8 cellular contexts compared by ENCODE assay signal in genomic region chr3:160665784-160666526, GRCh38. TPM values are rescaled to one million over a fixed set of nuclear protein-coding genes. Genes with fewer than 3 reads are reported as not detected.
DNase-seq lines count a peak whose midpoint lies in the region; ATAC-seq, FAIRE-seq and TF ChIP-seq lines count a peak whose summit lies in the region.

No MANE protein-coding gene starts in this region.

- H3K27me3 Mint-ChIP-seq in Calu3 (ENCODE audit: unreplicated experiment), result no peaks in the 10 kb centered on the region
- H3K27me3 Mint-ChIP-seq in WTC11 (ENCODE audit: low read depth), result no peaks in the 10 kb centered on the region

- no peak for FAIRE-seq in small intestine (lab: Jason Lieb, UNC)

- H3K4me3 Mint-ChIP-seq in Calu3 (ENCODE audit: low read depth, unreplicated experiment) (peak overlapping the region; percentile 18), WTC11 (no peak overlapping the region)

- peak overlapping the region; percentile 90 for H3K27ac Mint-ChIP-seq in Calu3 (ENCODE audit: unreplicated experiment)
- H3K27ac Mint-ChIP-seq in WTC11, result no peak overlapping the region

- H3K27me3 ChIP-seq in small intestine (ENCODE audit: control insufficient read depth in 2 of 2, insufficient read depth in 2 of 2, low read length in 2 of 2), result no peaks in the 10 kb centered on the region
- no peaks in the 10 kb centered on the region for H3K27me3 ChIP-seq in heart left ventricle

- no peaks in the 10 kb centered on the region for H3K9me3 ChIP-seq in small intestine (ENCODE audit: control insufficient read depth, low read depth)
- H3K9me3 ChIP-seq in heart left ventricle, result no peaks in the 10 kb centered on the region

- CTCF ChIA-PET in Calu3 (lab: Charles Lee) (interaction anchor here (0.8 to 1.5 kb wide), 3 partner anchors 12 to 13 kb away, joined by 4 to 7 read pairs (median 4); partner anchors contain the start of gene ARL14), WTC11 (lab: Charles Lee) (no interaction called here)

- no peak for TF ChIP-seq POLR2A in heart left ventricle (IDR thresholded peaks at IDR 0.05)

- H3K36me3 ChIP-seq in small intestine (ENCODE audit: control insufficient read depth in 2 of 2, insufficient read depth in 2 of 2, low read length in 2 of 2) (no peaks in the 10 kb centered on the region), heart left ventricle (no peaks in the 10 kb centered on the region)

- peak; percentile 78 for ATAC-seq in GM19372 (IDR thresholded peaks at IDR 0.05; ENCODE audit: low read depth, unreplicated experiment)
- ATAC-seq in HG03175 (IDR thresholded peaks at IDR 0.05; ENCODE audit: unreplicated experiment), result peak; percentile 84
- ATAC-seq in WTC11, result peak; percentile 26; the same call in 1 of the 2 replicates
- ATAC-seq in heart left ventricle, result no peak

- H3K4me3 ChIP-seq in small intestine (ENCODE audit: low read depth in 1 of 2, low read length in 2 of 2) (no peak overlapping the region), heart left ventricle (no peak overlapping the region)

- TSS peak; percentile 90 for BruUV-seq in Calu3 (replicated peaks; lab: Mats Ljungman, UMichigan)

- H3K4me1 ChIP-seq in small intestine (ENCODE audit: control insufficient read depth in 2 of 2, insufficient read depth in 1 of 2, low read depth in 1 of 2, low read length in 1 of 2), result no peaks in the 10 kb centered on the region
- H3K4me1 ChIP-seq in heart left ventricle, result no peaks in the 10 kb centered on the region

- POLR2A ChIA-PET in WTC11 (lab: Charles Lee), result no interaction called here

- 61 to 71% (median 69%) methylated on average over 4 of the region's 4 CpGs for WGBS in small intestine, 3 donors
- WGBS in heart left ventricle, 4 donors, result 55 to 64% (median 60%) methylated on average over 4 of the region's 4 CpGs

- H3K9me3 Mint-ChIP-seq in Calu3 (ENCODE audit: low read depth, unreplicated experiment), result no peaks in the 10 kb centered on the region
- H3K9me3 Mint-ChIP-seq in WTC11, result no peaks in the 10 kb centered on the region

- DNase-seq in Calu3, result peak; percentile 82
- no peak for DNase-seq in WTC11 (ENCODE audit: low spot score)
- DNase-seq in small intestine, result peak; percentile 15
- no peak for DNase-seq in stimulated activated CD4-positive, alpha-beta T cell treated with anti-CD3 and anti-CD28 coated beads, Interleukin-4, amount 100 ng/mL, for 24 hours
- DNase-seq in heart left ventricle, result no peak
- no peak for DNase-seq in NCI-H524 treated with DMSO at 0.1 percent for 48 hours (lab: John Stamatoyannopoulos, UW)

- peaks cover 57% of the 10 kb centered on the region for H3K4me1 Mint-ChIP-seq in Calu3 (ENCODE audit: low read depth, unreplicated experiment)
- H3K4me1 Mint-ChIP-seq in WTC11, result peaks cover 10% of the 10 kb centered on the region

- intact Hi-C loops in Calu3 (cut with micrococcal nuclease; ENCODE audit: unreplicated experiment), result loop anchor here (1.0 kb wide), 1 partner anchor 11 kb away; the partner anchor contains the start of gene ARL14
- intact Hi-C loops in heart left ventricle (cut with DNase I), result no loop called here

- H3K36me3 Mint-ChIP-seq in Calu3 (ENCODE audit: insufficient read depth, unreplicated experiment) (peaks cover 30% of the 10 kb centered on the region), WTC11 (no peaks in the 10 kb centered on the region)

- TF ChIP-seq CTCF in Calu3 (IDR thresholded peaks at IDR 0.05; ENCODE audit: unreplicated experiment), result no peak
- no peak for TF ChIP-seq CTCF in WTC11 (IDR thresholded peaks at IDR 0.05)
- no peak for TF ChIP-seq CTCF in heart left ventricle (IDR thresholded peaks at IDR 0.05)

- H3K27ac ChIP-seq in small intestine (ENCODE audit: low read depth in 1 of 2, low read length in 1 of 2), result peak overlapping the region; percentile 48 to 50
- H3K27ac ChIP-seq in heart left ventricle, result no peak overlapping the region

TF ChIP-seq in WTC11, 78 proteins besides CTCF, POLR2A, EP300 and RAD21:
- TF ChIP-seq KAT7 (CRISPR knock-in tag; IDR thresholded peaks at IDR 0.05; ENCODE audit: borderline replicate concordance) (no peak), FOXK1 (CRISPR knock-in tag; IDR thresholded peaks at IDR 0.05) (no peak), ERG (CRISPR knock-in tag; IDR thresholded peaks at IDR 0.05) (no peak), NFYB (CRISPR knock-in tag; conservative IDR thresholded peaks at IDR 0.05; ENCODE audit: low read depth) (no peak), ZNF512 (CRISPR knock-in tag; IDR thresholded peaks at IDR 0.05; ENCODE audit: borderline replicate concordance) (no peak), TEAD4 (CRISPR knock-in tag; IDR thresholded peaks at IDR 0.05) (no peak), NFATC4 (CRISPR knock-in tag; IDR thresholded peaks at IDR 0.05) (no peak), ATF2 (CRISPR knock-in tag; IDR thresholded peaks at IDR 0.05; ENCODE audit: borderline replicate concordance, low read depth) (no peak), CREM (CRISPR knock-in tag; IDR thresholded peaks at IDR 0.05) (no peak)
TF ChIP-seq in WTC11: peak in this region for 0.

RNA-seq across cellular contexts. Expression of gene ARL14, which starts 11.0 kb away (rescaled TPM):
- 104 and 197 TPM in 2 replicates for total RNA-seq in Calu3 (2022)
- not detected in 3 replicates for total RNA-seq in WTC11 (2021)
- polyA plus RNA-seq in small intestine, result 100 to 1,000 TPM in 2 of 3 donors, 1 to 10 TPM in 1; 7.2 to 211 (median 120) TPM
- total RNA-seq in heart left ventricle, result not detected
- not detected for polyA plus RNA-seq in heart left ventricle

Comparison
In these comparisons a context has a peak if more than half of its experiments do, and no peak if none do; other contexts are left out.
1. DNase-seq: peak in Calu3 (single experiment) and small intestine (single experiment); none in WTC11 (single experiment), stimulated activated CD4-positive, alpha-beta T cell treated with anti-CD3 and anti-CD28 coated beads, Interleukin-4, amount 100 ng/mL, for 24 hours (single experiment), heart left ventricle (0 of 5) and NCI-H524 treated with DMSO at 0.1 percent for 48 hours (single experiment).
2. ATAC-seq: peak in GM19372 (single experiment), HG03175 (single experiment) and WTC11 (single experiment); none in heart left ventricle (0 of 4).
3. H3K27ac ChIP-seq: peak in small intestine (2 of 2); none in heart left ventricle (0 of 12).
4. RNA of gene ARL14, which starts 11.0 kb away (total RNA-seq): 104 to 197 TPM in Calu3; not detected in WTC11 and not detected in heart left ventricle; every median in the first group is over 100 times any median in the second.